1 cellular context compared by ENCODE assay signal in genomic region chr16:4614571-4615388, GRCh38.
TF ChIP-seq lines count a peak whose summit lies in the region.

Gene UBALD1, minus strand, starts transcription at chr16:4614888. Its CDS starts 91 bp downstream, at chr16:4614797.

TF ChIP-seq in A549, 52 proteins besides CTCF, POLR2A, EP300 and RAD21 (continued from another document):
- peak; percentile 66; the same call in 1 of the 2 replicates for TF ChIP-seq MYC (IDR thresholded peaks at IDR 0.05; ENCODE audit: borderline replicate concordance, low read length)
- TF ChIP-seq, protein P1, sequence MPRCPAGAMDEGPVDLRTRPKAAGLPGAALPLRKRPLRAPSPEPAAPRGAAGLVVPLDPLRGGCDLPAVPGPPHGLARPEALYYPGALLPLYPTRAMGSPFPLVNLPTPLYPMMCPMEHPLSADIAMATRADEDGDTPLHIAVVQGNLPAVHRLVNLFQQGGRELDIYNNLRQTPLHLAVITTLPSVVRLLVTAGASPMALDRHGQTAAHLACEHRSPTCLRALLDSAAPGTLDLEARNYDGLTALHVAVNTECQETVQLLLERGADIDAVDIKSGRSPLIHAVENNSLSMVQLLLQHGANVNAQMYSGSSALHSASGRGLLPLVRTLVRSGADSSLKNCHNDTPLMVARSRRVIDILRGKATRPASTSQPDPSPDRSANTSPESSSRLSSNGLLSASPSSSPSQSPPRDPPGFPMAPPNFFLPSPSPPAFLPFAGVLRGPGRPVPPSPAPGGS (IDR thresholded peaks at IDR 0.05), result peak; percentile 69; the same call in 2 of the 3 replicates
- no peak for TF ChIP-seq SMC3 (IDR thresholded peaks at IDR 0.05)
- TF ChIP-seq, protein P2, sequence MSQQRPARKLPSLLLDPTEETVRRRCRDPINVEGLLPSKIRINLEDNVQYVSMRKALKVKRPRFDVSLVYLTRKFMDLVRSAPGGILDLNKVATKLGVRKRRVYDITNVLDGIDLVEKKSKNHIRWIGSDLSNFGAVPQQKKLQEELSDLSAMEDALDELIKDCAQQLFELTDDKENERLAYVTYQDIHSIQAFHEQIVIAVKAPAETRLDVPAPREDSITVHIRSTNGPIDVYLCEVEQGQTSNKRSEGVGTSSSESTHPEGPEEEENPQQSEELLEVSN (IDR thresholded peaks at IDR 0.05; ENCODE audit: borderline replicate concordance, low read depth), result peak; percentile 63; the same call in 1 of the 2 replicates
- no peak for TF ChIP-seq RNF2 (IDR thresholded peaks at IDR 0.05; ENCODE audit: borderline replicate concordance, low read depth)
- TF ChIP-seq CEBPB (IDR thresholded peaks at IDR 0.05), result no peak
- no peak for TF ChIP-seq ATOH8 (CRISPR knock-in tag; IDR thresholded peaks at IDR 0.05; ENCODE audit: low read depth)
- TF ChIP-seq KDM5A (IDR thresholded peaks at IDR 0.05), result no peak
- TF ChIP-seq KDM1A (IDR thresholded peaks at IDR 0.05; ENCODE audit: low read depth), result no peak
- TF ChIP-seq FOSL2 (IDR thresholded peaks at IDR 0.05), result peak; percentile 85
- peak; percentile 97 for TF ChIP-seq FOSL2 (CRISPR knock-in tag; IDR thresholded peaks at IDR 0.05)
- no peak for TF ChIP-seq TFCP2L1 (CRISPR knock-in tag; IDR thresholded peaks at IDR 0.05)
- TF ChIP-seq BHLHE40 (IDR thresholded peaks at IDR 0.05; ENCODE audit: low read depth, low read length), result 0 out of 2 replicates have a peak, but pooled peaks have one; percentile 12
- no peak for TF ChIP-seq HES2 (IDR thresholded peaks at IDR 0.05)
- TF ChIP-seq EHF (CRISPR knock-in tag; IDR thresholded peaks at IDR 0.05), result no peak; the same call in 1 of the 2 replicates
- peak; percentile 61 to 68; a peak in 2 of 5 replicates for TF ChIP-seq JUN (IDR thresholded peaks at IDR 0.05)
- TF ChIP-seq HMGXB4 (CRISPR knock-in tag; IDR thresholded peaks at IDR 0.05; ENCODE audit: borderline replicate concordance), result no peak
- no peak for TF ChIP-seq NFE2L2 (conservative IDR thresholded peaks at IDR 0.05; ENCODE audit: low read length)
- no peak for TF ChIP-seq ZNF302 (CRISPR knock-in tag; IDR thresholded peaks at IDR 0.05)
- TF ChIP-seq HOXA7 (CRISPR knock-in tag; IDR thresholded peaks at IDR 0.05), result no peak
- TF ChIP-seq ZFP36 (IDR thresholded peaks at IDR 0.05; ENCODE audit: borderline replicate concordance, partially characterized antibody), result no peak
- no peak for TF ChIP-seq RCOR1 (IDR thresholded peaks at IDR 0.05; ENCODE audit: low read depth, low read length)
- TF ChIP-seq HEYL (CRISPR knock-in tag; IDR thresholded peaks at IDR 0.05), result no peak
- peak; percentile 77; the same call in 1 of the 2 replicates for TF ChIP-seq HOXB13 (CRISPR knock-in tag; IDR thresholded peaks at IDR 0.05; ENCODE audit: low read depth)
- TF ChIP-seq CHD2 (IDR thresholded peaks at IDR 0.05; ENCODE audit: low read length, partially characterized antibody), result no peak
- no peak for TF ChIP-seq SREBF2 (IDR thresholded peaks at IDR 0.05)
- TF ChIP-seq HDAC2 (IDR thresholded peaks at IDR 0.05), result no peak
- no peak for TF ChIP-seq POLR2AphosphoS2 (conservative IDR thresholded peaks at IDR 0.05; ENCODE audit: low read length)
TF ChIP-seq in A549: peak in this region for 10.
